ENCODE assay signal across 11 cellular contexts in genomic region chr7:109437957-109438356, GRCh38.
"Had no signal": no experiment of that assay in that cellular context is flagged by ENCODE, and none has a peak within 500 bp of the region (broad histone marks: within the 10 kb centered on the region; RNA-seq: fewer than 3 reads in every experiment).

No MANE protein-coding gene starts in this region.

- H3K9me3 Mint-ChIP-seq: GM23338 had no signal

- H3K4me2 ChIP-seq: GM23338 had no signal

- FAIRE-seq: H1, H54 had no signal

- H3K4me1 Mint-ChIP-seq: GM23338, H9 had no signal

- ATAC-seq: GM23338, HCT116 had no signal

- H3K27ac ChIP-seq: GM23248 had no signal

- H3K9me3 ChIP-seq: HAP-1 had no signal

- H3K4me1 ChIP-seq: HAP-1 had no signal

- H3K27ac Mint-ChIP-seq: GM23338, H9, HFFc6 had no signal

- H3K4me3 Mint-ChIP-seq: GM23338, H9, HFFc6 had no signal

- H2AFZ ChIP-seq: GM23248, GM23338 had no signal

- H3K4me3 ChIP-seq: GM23248, GM23338, HAP-1 had no signal

- H3K36me3 ChIP-seq: HAP-1 had no signal

- H3K9ac ChIP-seq: GM23248 had no signal

- DNase-seq: GM23248, GOT3, H7, H9, HCEC 1CT, HFFc6 had no signal
